ENCODE assay signal across 23 cellular contexts in the genomic region with DNA sequence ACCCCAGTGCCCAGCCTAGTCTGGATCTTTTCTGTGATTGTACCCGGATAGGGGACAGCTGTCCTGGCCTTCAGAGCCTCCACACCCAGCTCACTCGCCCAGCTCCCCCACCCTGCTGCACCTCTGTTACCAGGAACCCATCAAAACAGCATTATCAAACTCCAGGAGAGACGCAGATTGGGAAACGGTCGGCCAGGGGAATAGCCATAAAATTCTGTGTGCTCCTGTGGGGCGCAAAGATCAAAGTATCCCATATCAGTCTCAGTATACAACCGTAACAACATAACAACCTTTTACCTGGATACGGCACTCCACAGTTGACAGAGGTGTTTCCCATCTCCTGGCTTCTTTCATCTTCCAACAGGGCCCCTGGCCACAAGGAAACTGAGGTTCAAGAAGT. TPM values are rescaled to one million over a fixed set of nuclear protein-coding genes. Genes with fewer than 3 reads are reported as not detected.
A peak's percentile ranks its signal among the peaks of the same experiment; 100 is the strongest.
DNase-seq lines count a peak whose midpoint lies in the region; ATAC-seq and TF ChIP-seq lines count a peak whose summit lies in the region.
"Had no signal": no experiment of that assay in that cellular context is flagged by ENCODE, and none has a peak within 500 bp of the region (broad histone marks: within the 10 kb centered on the region; RNA-seq: fewer than 3 reads in every experiment).

No MANE protein-coding gene starts in this region.

- H3K27ac ChIP-seq in ACC112 (ENCODE audit: low read depth, low read length) (no peak overlapping the region), PC-3 (ENCODE audit: low read length) (no peak overlapping the region), neural progenitor cell (no peak overlapping the region), left lung (no peak overlapping the region)
- H3K27ac ChIP-seq: HL-60, SJSA1 had no signal

- H3K9me2 ChIP-seq in PC-3 (replicated peaks; ENCODE audit: low read length) = no peaks in the 10 kb centered on the region

- H2AFZ ChIP-seq in ACC112 (ENCODE audit: low read length, unreplicated experiment) (peak overlapping the region; percentile 28), PC-3 (ENCODE audit: low read length) (peak overlapping the region; percentile 56; the same call in 1 of the 2 replicates), neural progenitor cell (replicated peaks) (no peak overlapping the region)

- POLR2A ChIA-PET in PC-3 (lab: Charles Lee; ENCODE audit: unreplicated experiment) = no interaction called here

- H3K4me1 Mint-ChIP-seq in neural progenitor cell = peaks cover 16% of the 10 kb centered on the region
- H3K4me1 Mint-ChIP-seq: B cell; CD4-positive, CD25-positive, alpha-beta regulatory T cell had no signal

- H3K27me3 Mint-ChIP-seq in neural progenitor cell (ENCODE audit: insufficient read depth, low read depth) = peaks cover 6% of the 10 kb centered on the region

- ATAC-seq in PC-3 (no peak), left colon (peak; percentile 83), left lung (no peak)
- ATAC-seq: HCT116 had no signal

- no TSS peak for BruUV-seq in PC-3 (replicated peaks; lab: Mats Ljungman, UMichigan)

- H3K27ac Mint-ChIP-seq in neural progenitor cell = peak overlapping the region; percentile 26
- H3K27ac Mint-ChIP-seq: B cell; CD4-positive, CD25-positive, alpha-beta regulatory T cell had no signal

- no peak for TF ChIP-seq CTCF in PC-3 (conservative IDR thresholded peaks at IDR 0.05; ENCODE audit: low read depth, low read length)
- no peak for TF ChIP-seq CTCF in neural progenitor cell (IDR thresholded peaks at IDR 0.05)
- TF ChIP-seq CTCF in left lung (IDR thresholded peaks at IDR 0.05) = no peak

- peaks cover 9% of the 10 kb centered on the region for H3K4me1 ChIP-seq in ACC112 (ENCODE audit: control insufficient read depth, insufficient read depth, low read length, unreplicated experiment)
- H3K4me1 ChIP-seq in PC-3 (ENCODE audit: insufficient read depth, low read length) = peaks cover 10% of the 10 kb centered on the region; the same call in 1 of the 2 replicates
- H3K4me1 ChIP-seq in neural progenitor cell = peaks cover 8% of the 10 kb centered on the region
- H3K4me1 ChIP-seq in left lung = no peaks in the 10 kb centered on the region
- H3K4me1 ChIP-seq: SJSA1 had no signal

- no peak overlapping the region for H3K4me3 ChIP-seq in ACC112 (ENCODE audit: low read depth, low read length)
- no peak overlapping the region for H3K4me3 ChIP-seq in PC-3 (ENCODE audit: low read length)
- no peak overlapping the region for H3K4me3 ChIP-seq in neural progenitor cell
- no peak overlapping the region for H3K4me3 ChIP-seq in left lung
- H3K4me3 ChIP-seq: SJSA1 had no signal

- H3K36me3 ChIP-seq in ACC112 (ENCODE audit: insufficient read depth, low read length) (no peaks in the 10 kb centered on the region), PC-3 (ENCODE audit: low read depth, low read length) (no peaks in the 10 kb centered on the region), neural progenitor cell (no peaks in the 10 kb centered on the region), left lung (no peaks in the 10 kb centered on the region)
- H3K36me3 ChIP-seq: SJSA1 had no signal

- H3K9ac ChIP-seq in PC-3 (ENCODE audit: low read length) (no peak overlapping the region), neural progenitor cell (no peak overlapping the region)

- H3K9me3 Mint-ChIP-seq in neural progenitor cell = no peaks in the 10 kb centered on the region
- H3K9me3 Mint-ChIP-seq: CD4-positive, CD25-positive, alpha-beta regulatory T cell had no signal

- H3F3A ChIP-seq in PC-3 (ENCODE audit: low read length, unreplicated experiment) = no peaks in the 10 kb centered on the region
- peaks cover 8% of the 10 kb centered on the region for H3F3A ChIP-seq in neural progenitor cell (ENCODE audit: low read depth)

- H3K79me2 ChIP-seq in ACC112 (ENCODE audit: control insufficient read depth, insufficient read depth, low read length, unreplicated experiment) (no peaks in the 10 kb centered on the region), PC-3 (ENCODE audit: low read length) (no peaks in the 10 kb centered on the region), neural progenitor cell (ENCODE audit: low read depth) (no peaks in the 10 kb centered on the region)

- intact Hi-C loops in PC-3 (cut with micrococcal nuclease) = no loop called here
- intact Hi-C loops in left colon (cut with DNase I, micrococcal nuclease) = loop anchor here in 1 of 2 donors (10.0 kb wide), 1 partner anchor 183 kb away; no protein-coding TSS in a partner anchor
- intact Hi-C loops in left lung (cut with DNase I) = loop anchor here in 1 of 2 donors (10.0 kb wide), 1 partner anchor 163 kb away; no protein-coding TSS in a partner anchor

- H3K27me3 ChIP-seq in ACC112 (ENCODE audit: insufficient read depth, low read length) (no peaks in the 10 kb centered on the region), PC-3 (ENCODE audit: low read length) (no peaks in the 10 kb centered on the region), neural progenitor cell (no peaks in the 10 kb centered on the region), left lung (no peaks in the 10 kb centered on the region)
- H3K27me3 ChIP-seq: SJSA1 had no signal

- DNase-seq in PC-3 (no peak), left colon (peak; percentile 75 to 89), neural progenitor cell (ENCODE audit: low spot score) (no peak), left lung (no peak), NCI-H146 (lab: John Stamatoyannopoulos, UW) (no peak), epidermal melanocyte (ENCODE audit: insufficient read length, low spot score) (no peak), GDM1 (lab: John Stamatoyannopoulos, UW) (no peak)
- DNase-seq: 8988T; Calu3; CD4-positive, CD25-positive, alpha-beta regulatory T cell; DMS53; EL; GOT3; MV-4-11; NCI-H187 treated with DMSO at 0.1 percent for 48 hours; NCI-H2227 treated with DMSO at 0.1 percent for 48 hours; NCI-H510A treated with DMSO at 0.1 percent for 48 hours; NCI-H82 had no signal

- CTCF ChIA-PET in PC-3 (lab: Charles Lee) = interaction anchor here (2.8 kb wide), 1 partner anchor 186 kb away, joined by 21 read pairs; no protein-coding TSS in a partner anchor

- no peaks in the 10 kb centered on the region for H3K36me3 Mint-ChIP-seq in neural progenitor cell
- H3K36me3 Mint-ChIP-seq: CD4-positive, CD25-positive, alpha-beta regulatory T cell had no signal

- H3K4me2 ChIP-seq in PC-3 (ENCODE audit: low read length) (no peak overlapping the region), neural progenitor cell (no peak overlapping the region)

- H3K9me3 ChIP-seq in PC-3 (ENCODE audit: low read length) (no peaks in the 10 kb centered on the region), neural progenitor cell (ENCODE audit: low read depth) (no peaks in the 10 kb centered on the region), left lung (no peaks in the 10 kb centered on the region)
- H3K9me3 ChIP-seq: SJSA1 had no signal

- H4K20me1 ChIP-seq in PC-3 (ENCODE audit: low read length) = no peaks in the 10 kb centered on the region
- no peaks in the 10 kb centered on the region for H4K20me1 ChIP-seq in neural progenitor cell (ENCODE audit: low read depth)

- no peak overlapping the region for H3K4me3 Mint-ChIP-seq in neural progenitor cell
- H3K4me3 Mint-ChIP-seq: B cell; CD4-positive, CD25-positive, alpha-beta regulatory T cell had no signal

RNA-seq across cellular contexts. Expression of gene EPHB2, which starts 8.4 kb away (rescaled TPM):
- total RNA-seq in PC-3 (2014; rRNA removed) = 21.0 and 23.2 TPM in 2 replicates
- total RNA-seq in left colon = 10 to 100 TPM; 43.3 to 72.8 TPM
- total RNA-seq in neural progenitor cell (ENCODE audit: low replicate concordance) = 38.3 and 80.2 TPM in 2 replicates
- 10 to 100 TPM; 11.3 to 15.9 TPM for total RNA-seq in left lung
- total RNA-seq: CD4-positive, CD25-positive, alpha-beta regulatory T cell had no signal

RNA-seq across cellular contexts. Expression of gene C1QB, which starts 49.2 kb away (rescaled TPM):
- total RNA-seq in PC-3 (2014; rRNA removed) (not detected in 2 replicates), left colon (100 to 1,000 TPM in 1 of 2 donors, 10 to 100 TPM in 1; 32.5 to 150 TPM), neural progenitor cell (ENCODE audit: low replicate concordance) (not detected in 2 replicates), left lung (100 to 1,000 TPM; 611 to 648 TPM)
- total RNA-seq: B cell; Calu3; CD4-positive, CD25-positive, alpha-beta regulatory T cell; SJSA1 had no signal

RNA-seq across cellular contexts. Expression of gene C1QC, which starts 58.8 kb away (rescaled TPM):
- total RNA-seq in PC-3 (2014; rRNA removed) (not detected in 2 replicates), left colon (100 to 1,000 TPM in 1 of 2 donors, 10 to 100 TPM in 1; 32.3 to 147 TPM), neural progenitor cell (ENCODE audit: low replicate concordance) (not detected in 2 replicates), left lung (100 to 1,000 TPM; 378 to 577 TPM)
- total RNA-seq: B cell; Calu3; CD4-positive, CD25-positive, alpha-beta regulatory T cell; SJSA1 had no signal

Comparison
In these comparisons a context has a peak if more than half of its experiments do, and no peak if none do; other contexts are left out.
1. DNase-seq: peak in left colon (2 of 2); none in PC-3 (single experiment), neural progenitor cell (single experiment), left lung (0 of 2), NCI-H146 (single experiment), epidermal melanocyte (single experiment) and GDM1 (single experiment).
2. RNA of gene C1QB, which starts 49.2 kb away (total RNA-seq): 611 to 648 TPM in left lung and 32.5 to 150 TPM in left colon; not detected in PC-3 and not detected in neural progenitor cell; every median in the first group is over 10 times any median in the second.
3. RNA of gene C1QC, which starts 58.8 kb away (total RNA-seq): 378 to 577 TPM in left lung and 32.3 to 147 TPM in left colon; not detected in PC-3 and not detected in neural progenitor cell; every median in the first group is over 10 times any median in the second.